In the genomic region with DNA sequence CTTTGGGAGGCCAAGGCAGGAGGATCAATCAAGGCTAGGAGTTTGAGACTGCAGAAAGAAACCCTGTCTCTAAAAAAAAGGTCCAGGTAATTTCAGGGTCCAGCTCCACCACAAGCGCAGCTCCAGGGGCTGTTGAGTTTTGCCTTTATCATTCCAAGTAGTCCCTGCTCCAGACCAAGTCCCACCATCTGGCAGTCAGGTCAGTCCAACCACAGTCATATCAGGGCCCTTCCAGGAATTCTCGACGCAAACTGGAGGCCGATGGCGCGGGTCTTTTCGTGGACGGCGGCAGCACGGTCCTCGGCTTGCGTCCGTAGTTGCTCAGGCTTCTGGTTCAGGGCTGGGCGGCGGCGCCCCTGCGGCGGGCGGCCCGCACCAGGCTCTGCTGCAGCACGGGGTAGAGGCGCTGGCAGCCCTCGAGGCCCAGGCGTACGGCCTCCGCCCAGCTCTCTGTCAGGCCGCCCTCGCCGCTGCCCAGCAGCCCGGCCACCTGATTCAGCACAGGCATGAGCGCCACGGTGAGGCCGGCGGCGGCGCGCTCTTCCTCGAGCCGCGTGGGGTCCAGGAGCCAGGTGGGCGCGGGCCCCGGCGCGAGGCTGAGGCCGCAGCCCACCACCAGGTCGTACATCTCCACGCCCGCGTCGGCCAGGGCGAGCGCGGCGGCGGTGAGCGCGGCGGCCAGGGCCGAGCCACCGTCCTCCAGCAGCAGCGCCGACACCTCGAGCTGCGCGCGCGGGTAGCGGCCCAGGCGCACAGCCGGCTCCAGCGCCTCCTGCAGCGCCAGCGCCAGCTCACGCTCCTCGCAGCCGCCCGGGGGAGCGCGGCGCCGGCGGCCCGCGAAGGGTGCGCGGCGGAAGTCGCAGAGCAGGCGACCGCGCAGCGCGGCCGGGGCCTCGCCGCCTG, we compare ENCODE assay signal across 8 cellular contexts. TPM values are rescaled to one million over a fixed set of nuclear protein-coding genes. Genes with fewer than 3 reads are reported as not detected.
DNase-seq lines count a peak whose midpoint lies in the region; ATAC-seq lines count a peak whose summit lies in the region.

No MANE protein-coding gene starts in this region.

- peak; percentile 34 for ATAC-seq in GM19438 (IDR thresholded peaks at IDR 0.05; ENCODE audit: low read depth, unreplicated experiment)
- ATAC-seq in HG03457 (IDR thresholded peaks at IDR 0.05; ENCODE audit: unreplicated experiment), result peak; percentile 14
- ATAC-seq in left lobe of liver, result peak; percentile 76

- DNase-seq in COLO668 (lab: John Stamatoyannopoulos, UW; ENCODE audit: unreplicated experiment), result peak; percentile 79
- peak; percentile 24 for DNase-seq in T follicular helper cell (ENCODE audit: low read depth)
- DNase-seq in cerebellum (ENCODE audit: low spot score), result peak; percentile 36
- DNase-seq in left lobe of liver (ENCODE audit: low spot score), result peak; percentile 75
- peak; percentile 17 for DNase-seq in stimulated activated CD8-positive, alpha-beta memory T cell treated with anti-CD3 and anti-CD28 coated beads, Interleukin-12 subunit alpha, Interleukin-12 subunit beta, amount 100 ng/mL, for 4 hours (ENCODE audit: low read depth)
- DNase-seq in H4 (ENCODE audit: low spot score), result no peak

RNA-seq across cellular contexts. Expression of a gene that starts 0.7 kb away (rescaled TPM):
- 38.7 TPM for total RNA-seq in cerebellum
- 8.2 TPM for total RNA-seq in left lobe of liver
- 15.2 and 15.7 TPM in 2 replicates for total RNA-seq in H4 (2014; rRNA removed; shearing (Covaris generic))

RNA-seq across cellular contexts. Expression of a gene that starts 38.3 kb away (rescaled TPM):
- total RNA-seq in cerebellum, result 47.3 TPM
- 82.4 TPM for total RNA-seq in left lobe of liver
- total RNA-seq in H4 (2014; rRNA removed; shearing (Covaris generic)), result 70.9 and 77.1 TPM in 2 replicates

RNA-seq across cellular contexts. Expression of a gene that starts 48.0 kb away (rescaled TPM):
- total RNA-seq in cerebellum (24.3 TPM), left lobe of liver (14.6 TPM)
- 17.1 and 17.8 TPM in 2 replicates for total RNA-seq in H4 (2014; rRNA removed; shearing (Covaris generic))

Comparison
In these comparisons a context has a peak if more than half of its experiments do, and no peak if none do; other contexts are left out.
1. ATAC-seq: peak in every context shown above with its lines; median percentile 76 in left lobe of liver; 34 in GM19438; 14 in HG03457.